In the genomic region with DNA sequence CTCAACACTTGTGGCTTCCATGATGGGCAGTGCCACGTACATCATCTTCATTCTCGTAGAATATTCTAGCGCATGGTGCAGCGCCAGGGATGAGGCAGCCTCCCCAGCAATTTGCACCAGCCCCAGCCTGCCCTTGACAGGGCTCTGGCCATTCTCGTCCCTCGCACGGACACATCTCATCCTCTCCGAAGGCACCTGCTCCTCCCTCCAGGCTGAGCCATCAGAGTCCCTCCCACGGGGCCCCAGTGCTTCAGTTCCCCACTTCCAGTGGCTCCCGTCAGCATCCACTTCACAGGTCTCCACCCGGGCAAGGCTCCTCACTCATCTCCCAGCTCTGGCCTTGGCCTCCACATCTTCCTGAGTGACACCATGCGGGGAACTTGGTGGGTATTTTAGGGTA, we compare ENCODE assay signal across 23 cellular contexts. TPM values are rescaled to one million over a fixed set of nuclear protein-coding genes. Genes with fewer than 3 reads are reported as not detected.
"Had no signal": no experiment of that assay in that cellular context is flagged by ENCODE, and none has a peak within 500 bp of the region (broad histone marks: within the 10 kb centered on the region; RNA-seq: fewer than 3 reads in every experiment).

No MANE protein-coding gene starts in this region.

- H3K9ac ChIP-seq: SK-N-SH had no signal

- H3K4me2 ChIP-seq: SK-N-SH had no signal

- H3K9me3 ChIP-seq: SK-N-SH had no signal

- DNase-seq: IMR-90, Kasumi-1, KG1, MM.1S, NCI-H1092 treated with DMSO at 0.1 percent for 48 hours, NCI-H1436, NCI-H187, NCI-H2029, NCI-H2081 treated with DMSO at 0.1 percent for 48 hours, NCI-H2171, NCI-H226, NCI-H446, NCI-H510A, NCI-H524 treated with DMSO at 0.1 percent for 48 hours, NCI-H69, NCI-H774, RPMI8226, SHP77, SK-N-SH had no signal

- ATAC-seq: HepG2 had no signal

RNA-seq across cellular contexts. Expression of gene PHACTR3, which starts 13.3 kb away (rescaled TPM):
- total RNA-seq: HepG2, HT1080, IMR-90, M059J, SK-MEL-5 had no signal
